In the genomic region with DNA sequence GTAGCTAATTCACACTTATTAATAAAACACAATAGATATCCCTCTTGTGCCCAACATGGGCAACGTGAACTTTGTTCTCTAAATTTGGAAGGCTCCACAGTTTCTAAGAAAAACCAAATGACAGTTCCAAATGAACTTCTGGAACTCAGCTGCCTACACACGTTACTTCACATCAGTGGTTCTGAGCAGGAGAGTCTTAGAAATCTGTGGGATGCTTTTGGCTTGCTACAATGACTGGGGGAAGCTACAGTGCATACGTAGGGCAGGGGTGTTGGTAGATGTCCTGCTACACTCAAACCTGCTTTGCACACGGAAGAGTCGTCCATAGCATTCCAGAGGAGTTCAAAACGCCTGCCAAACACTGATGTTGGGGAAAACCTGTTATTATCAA, we compare ENCODE assay signal across 17 cellular contexts. TPM values are rescaled to one million over a fixed set of nuclear protein-coding genes. Genes with fewer than 3 reads are reported as not detected.
DNase-seq lines count a peak whose midpoint lies in the region; ATAC-seq and TF ChIP-seq lines count a peak whose summit lies in the region.
"Had no signal": no experiment of that assay in that cellular context is flagged by ENCODE, and none has a peak within 500 bp of the region (broad histone marks: within the 10 kb centered on the region; RNA-seq: fewer than 3 reads in every experiment).

No MANE protein-coding gene starts in this region.

- peaks cover 39% of the 10 kb centered on the region for H3K79me2 ChIP-seq in OCI-LY7 (ENCODE audit: insufficient read depth, low read depth, low read length)

- WGBS in heart right ventricle, 2 donors: 40 to 53% methylated on average over 6 of the region's 6 CpGs

- H3K4me2 ChIP-seq in OCI-LY7 (ENCODE audit: low read length): peak overlapping the region; percentile 57

- H3K36me3 Mint-ChIP-seq in T-helper 1 cell treated with Interleukin-12 subunit alpha and Interleukin-12 subunit beta and Interleukin-4 antibody, amounts not matched to agents 30 μg/mL and 1 μg/mL, for 36 hours (ENCODE audit: low read depth): peaks cover 66% of the 10 kb centered on the region

- H3K27me3 ChIP-seq in heart right ventricle (no peaks in the 10 kb centered on the region), thoracic aorta (replicated peaks; ENCODE audit: insufficient read depth) (no peaks in the 10 kb centered on the region)

- H3K27ac ChIP-seq in OCI-LY7 (ENCODE audit: low read depth, low read length, poor library complexity, severe bottlenecking) (peak overlapping the region; percentile 85), heart right ventricle (peak overlapping the region in 7 of 10 donors; percentile 12 to 61 (median 32)), thoracic aorta (peak overlapping the region; percentile 10 to 46)
- H3K27ac ChIP-seq: 22Rv1, RWPE1 had no signal

- peaks cover 64% of the 10 kb centered on the region for H3K4me1 Mint-ChIP-seq in T-helper 1 cell treated with Interleukin-12 subunit alpha and Interleukin-12 subunit beta and Interleukin-4 antibody, amounts not matched to agents 30 μg/mL and 1 μg/mL, for 36 hours (ENCODE audit: low read depth)

- intact Hi-C loops in OCI-LY7 (cut with micrococcal nuclease; ENCODE audit: unreplicated experiment): no loop called here
- intact Hi-C loops in heart right ventricle (cut with DNase I): loop anchor here in 1 of 10 donors (10.0 kb wide), 1 partner anchor 60 kb away; a partner anchor contains a TSS

- POLR2A ChIA-PET in OCI-LY7 (lab: Charles Lee): interaction anchor here (0.6 to 1.8 kb wide), 11 partner anchors 9 to 597 kb away, joined by 3 to 9 read pairs (median 3); a partner anchor contains a TSS

- H3K9me3 ChIP-seq in OCI-LY7 (ENCODE audit: low read length) (no peaks in the 10 kb centered on the region), heart right ventricle (no peaks in the 10 kb centered on the region), thoracic aorta (no peaks in the 10 kb centered on the region)

- H3K36me3 ChIP-seq in OCI-LY7 (ENCODE audit: insufficient read depth, low read length) (peaks cover 98% of the 10 kb centered on the region), heart right ventricle (peaks cover 0 to 88% (median 28%) of the 10 kb centered on the region in 9 donors), thoracic aorta (peaks cover 15% of the 10 kb centered on the region)

- CTCF ChIA-PET in OCI-LY7 (lab: Charles Lee; ENCODE audit: unreplicated experiment): no interaction called here

- no peak for TF ChIP-seq CTCF in OCI-LY7 (conservative IDR thresholded peaks at IDR 0.05; ENCODE audit: low read length)
- no peak for TF ChIP-seq CTCF in heart right ventricle (IDR thresholded peaks at IDR 0.05)
- TF ChIP-seq CTCF in thoracic aorta (IDR thresholded peaks at IDR 0.05): no peak
- no peak for TF ChIP-seq CTCF in GM20000 (IDR thresholded peaks at IDR 0.05; ENCODE audit: extremely low read depth, missing control alignments)

- peak overlapping the region; percentile 59 for H3K27ac Mint-ChIP-seq in T-helper 1 cell treated with Interleukin-12 subunit alpha and Interleukin-12 subunit beta and Interleukin-4 antibody, amounts not matched to agents 30 μg/mL and 1 μg/mL, for 36 hours
- H3K27ac Mint-ChIP-seq: endodermal cell, T-helper 17 cell had no signal

- peak overlapping the region; percentile 15 for H3K4me3 Mint-ChIP-seq in T-helper 1 cell treated with Interleukin-12 subunit alpha and Interleukin-12 subunit beta and Interleukin-4 antibody, amounts not matched to agents 30 μg/mL and 1 μg/mL, for 36 hours
- H3K4me3 Mint-ChIP-seq: CD14-positive monocyte, endodermal cell, T-helper 17 cell had no signal

- no peaks in the 10 kb centered on the region for H3K9me2 ChIP-seq in OCI-LY7 (ENCODE audit: insufficient read depth, low read length)

- no peak for DNase-seq in T-helper 1 cell
- no peak for DNase-seq in OCI-LY7 (ENCODE audit: low spot score)
- no peak for DNase-seq in heart right ventricle
- DNase-seq in thoracic aorta (ENCODE audit: low spot score): no peak
- DNase-seq in NCI-H526 treated with DMSO at 0.1 percent for 48 hours (lab: John Stamatoyannopoulos, UW): no peak
- DNase-seq in DMS79 treated with DMSO at 0.1 percent for 48 hours (lab: John Stamatoyannopoulos, UW): no peak
- DNase-seq in GM20000 (ENCODE audit: low spot score): no peak
- DNase-seq: activated T-cell treated with anti-CD3 and anti-CD28 coated beads, Interleukin-2, amount 50 U/mL, for 72 hours; DMS79; endodermal cell; HCEC 1CT; NCI-H1930; T-helper 17 cell had no signal

- peaks cover 5% of the 10 kb centered on the region; the same call in 1 of the 2 replicates for H4K20me1 ChIP-seq in OCI-LY7 (ENCODE audit: insufficient read depth, low read length)

- H3K27me3 Mint-ChIP-seq in T-helper 1 cell treated with Interleukin-12 subunit alpha and Interleukin-12 subunit beta and Interleukin-4 antibody, amounts not matched to agents 30 μg/mL and 1 μg/mL, for 36 hours (ENCODE audit: low read depth): no peaks in the 10 kb centered on the region
- H3K27me3 Mint-ChIP-seq: T-helper 17 cell had no signal

- H3K4me3 ChIP-seq in OCI-LY7 (ENCODE audit: low read depth, low read length, poor library complexity, severe bottlenecking) (peak overlapping the region; percentile 30), heart right ventricle (no peak overlapping the region), thoracic aorta (no peak overlapping the region)

- H2AFZ ChIP-seq in OCI-LY7 (ENCODE audit: low read length): no peak overlapping the region

- peak in 6 of 8 donors; percentile 28 to 59 (median 52) for ATAC-seq in heart right ventricle
- ATAC-seq in thoracic aorta (ENCODE audit: insufficient number of reproducible peaks, low FRiP score, low read depth): no peak
- ATAC-seq: activated T-cell treated with anti-CD3 and anti-CD28 coated beads, Interleukin-2, amount 50 U/mL, for 72 hours; T-helper 17 cell had no signal

- H3K4me1 ChIP-seq in OCI-LY7 (ENCODE audit: insufficient read depth, low read length, poor library complexity, severe bottlenecking): peaks cover 75% of the 10 kb centered on the region
- peaks cover 5 to 79% (median 57%) of the 10 kb centered on the region in 9 donors for H3K4me1 ChIP-seq in heart right ventricle
- H3K4me1 ChIP-seq in thoracic aorta (ENCODE audit: control insufficient read depth in 1 of 2, low read depth in 2 of 2): peaks cover 10 to 51% of the 10 kb centered on the region in 2 donors

- H3K9me3 Mint-ChIP-seq in T-helper 1 cell treated with Interleukin-12 subunit alpha and Interleukin-12 subunit beta and Interleukin-4 antibody, amounts not matched to agents 30 μg/mL and 1 μg/mL, for 36 hours: no peaks in the 10 kb centered on the region
- H3K9me3 Mint-ChIP-seq: activated T-cell treated with anti-CD3 and anti-CD28 coated beads, Interleukin-2, amount 50 U/mL, for 72 hours; CD14-positive monocyte; endodermal cell had no signal

- BruUV-seq in OCI-LY7 (replicated peaks; lab: Mats Ljungman, UMichigan): no TSS peak

RNA-seq across cellular contexts. Expression of a gene that starts 8.0 kb away (rescaled TPM):
- total RNA-seq in OCI-LY7 (2014; rRNA removed; shearing (Covaris generic)): 79.8 and 96.0 TPM in 2 replicates
- total RNA-seq in OCI-LY7 (2022) (88.6 and 96.7 TPM in 2 replicates), heart right ventricle (10 to 100 TPM; 16.8 to 29.3 (median 23.9) TPM), thoracic aorta (10 to 100 TPM; 44.5 to 49.4 TPM)
- polyA plus RNA-seq in heart right ventricle: 10 to 100 TPM; 30.0 to 46.7 TPM

Comparison
In these comparisons a context has a peak if more than half of its experiments do, and no peak if none do; other contexts are left out.
1. H3K27ac ChIP-seq: peak in every context shown above with its lines; median percentile 85 in OCI-LY7; 32 in heart right ventricle; 28 in thoracic aorta.